Comparison of ENCODE assay signal across 8 cellular contexts in the genomic region with DNA sequence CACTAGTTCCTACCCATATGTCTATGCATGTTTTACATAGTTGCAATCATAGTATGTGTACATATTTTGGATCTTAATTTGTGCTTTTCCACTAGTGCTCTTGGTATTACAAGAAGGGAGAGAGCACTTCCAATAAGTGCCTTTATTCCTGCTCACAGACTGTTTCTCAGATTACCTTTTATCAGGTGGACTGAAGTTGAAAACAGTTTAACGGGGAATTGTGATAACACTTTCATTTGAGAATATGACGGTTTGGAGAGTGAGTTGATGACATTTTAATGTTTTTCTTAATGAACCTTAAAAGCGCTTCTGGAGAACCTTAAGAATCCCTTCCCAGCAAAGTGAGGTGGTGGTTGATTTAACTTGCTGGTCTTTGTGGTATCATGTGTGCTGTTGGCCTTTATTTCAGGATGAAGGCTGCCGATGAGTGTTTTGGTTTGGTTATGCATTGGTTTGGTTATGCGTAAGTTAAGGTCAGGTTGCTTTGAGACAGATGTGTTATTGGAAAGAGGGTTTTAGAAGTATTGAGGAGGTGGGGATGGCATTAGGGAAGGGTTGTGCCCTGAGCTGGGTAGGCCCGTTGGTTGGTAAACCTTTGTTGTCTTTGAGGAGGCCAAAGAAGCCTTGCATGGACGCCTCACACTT. TPM values are rescaled to one million over a fixed set of nuclear protein-coding genes. Genes with fewer than 3 reads are reported as not detected.
DNase-seq lines count a peak whose midpoint lies in the region; ATAC-seq and TF ChIP-seq lines count a peak whose summit lies in the region.

No MANE protein-coding gene starts in this region.

- ATAC-seq in T-cell (replicated peaks in 1 of 4) = no peak
- no peak for ATAC-seq in stimulated activated naive B cell treated with anti-CD40 and anti-IgM and Interleukin-4, amounts not matched to agents 10 μg/mL and 1 μg/mL and 100 μg/mL, for 72 hours (replicated peaks)

- H3K4me1 Mint-ChIP-seq in activated CD4-positive, alpha-beta T cell treated with anti-CD3 and anti-CD28 coated beads, Interleukin-2, amount 10 ng/mL, durations not matched to agents 24 days and 14 days = peaks cover 55% of the 10 kb centered on the region
- H3K4me1 Mint-ChIP-seq in T-cell = peaks cover 60 to 66% (median 61%) of the 10 kb centered on the region in 3 donors
- H3K4me1 Mint-ChIP-seq in stimulated activated naive B cell treated with anti-CD40 and anti-IgM and Interleukin-4, amounts not matched to agents 10 μg/mL and 1 μg/mL and 100 μg/mL, for 72 hours = peaks cover 41 to 68% of the 10 kb centered on the region in 2 donors

- CTCF ChIA-PET in T-cell (lab: Charles Lee) = interaction anchor here in 1 of 2 donors (3.7 kb wide), 1 partner anchor 7 kb away, joined by 23 read pairs; no protein-coding TSS in a partner anchor

- peaks cover 3% of the 10 kb centered on the region for H3K9me3 Mint-ChIP-seq in activated CD4-positive, alpha-beta T cell treated with anti-CD3 and anti-CD28 coated beads, Interleukin-2, amount 10 ng/mL, durations not matched to agents 24 days and 14 days
- H3K9me3 Mint-ChIP-seq in T-cell = no peaks in the 10 kb centered on the region
- no peaks in the 10 kb centered on the region for H3K9me3 Mint-ChIP-seq in stimulated activated naive B cell treated with anti-CD40 and anti-IgM and Interleukin-4, amounts not matched to agents 10 μg/mL and 1 μg/mL and 100 μg/mL, for 72 hours

- TF ChIP-seq CTCF in fibroblast of villous mesenchyme (IDR thresholded peaks at IDR 0.05; ENCODE audit: insufficient read depth, low read depth, low read length) = no peak

- DNase-seq in activated CD4-positive, alpha-beta T cell treated with anti-CD3 and anti-CD28 coated beads, Interleukin-2, amount 10 ng/mL, durations not matched to agents 24 days and 14 days = peak; percentile 75
- DNase-seq in activated CD4-positive, alpha-beta T cell treated with anti-CD3 and anti-CD28 coated beads, Interleukin-2, amount 50 U/mL, for 1 hour = no peak
- DNase-seq in T-cell (no peak), fibroblast of villous mesenchyme (ENCODE audit: low read depth) (no peak), NCI-H1105 treated with DMSO at 0.1 percent for 48 hours (lab: John Stamatoyannopoulos, UW) (no peak), epidermal melanocyte (ENCODE audit: insufficient read length, low spot score) (no peak), AG08396 (ENCODE audit: low spot score) (no peak)
- no peak for DNase-seq in stimulated activated naive B cell treated with anti-CD40 and anti-IgM and Interleukin-4, amounts not matched to agents 10 μg/mL and 1 μg/mL and 100 μg/mL, for 72 hours

- peak overlapping the region; percentile 92 for H3K27ac Mint-ChIP-seq in activated CD4-positive, alpha-beta T cell treated with anti-CD3 and anti-CD28 coated beads, Interleukin-2, amount 10 ng/mL, durations not matched to agents 24 days and 14 days
- H3K27ac Mint-ChIP-seq in T-cell = peak overlapping the region; percentile 88 to 92
- H3K27ac Mint-ChIP-seq in stimulated activated naive B cell treated with anti-CD40 and anti-IgM and Interleukin-4, amounts not matched to agents 10 μg/mL and 1 μg/mL and 100 μg/mL, for 72 hours = peak overlapping the region; percentile 97

- intact Hi-C loops in activated CD4-positive, alpha-beta T cell treated with anti-CD3 and anti-CD28 coated beads, Interleukin-2, amount 10 ng/mL, durations not matched to agents 24 days and 14 days (cut with micrococcal nuclease) = loop anchor here (5.0 kb wide), 2 partner anchors 358 to 468 kb away; no protein-coding TSS in a partner anchor

- peak overlapping the region; percentile 82 for H3K4me3 ChIP-seq in fibroblast of villous mesenchyme (ENCODE audit: low read depth, low read length)

- POLR2A ChIA-PET in T-cell (lab: Charles Lee) = no interaction called here

- peak overlapping the region; percentile 99 for H3K4me3 Mint-ChIP-seq in activated CD4-positive, alpha-beta T cell treated with anti-CD3 and anti-CD28 coated beads, Interleukin-2, amount 10 ng/mL, durations not matched to agents 24 days and 14 days
- H3K4me3 Mint-ChIP-seq in T-cell = peak overlapping the region; percentile 94 to 99 (median 98)
- H3K4me3 Mint-ChIP-seq in stimulated activated naive B cell treated with anti-CD40 and anti-IgM and Interleukin-4, amounts not matched to agents 10 μg/mL and 1 μg/mL and 100 μg/mL, for 72 hours = peak overlapping the region; percentile 81 to 92

- no peaks in the 10 kb centered on the region for H3K27me3 Mint-ChIP-seq in activated CD4-positive, alpha-beta T cell treated with anti-CD3 and anti-CD28 coated beads, Interleukin-2, amount 10 ng/mL, durations not matched to agents 24 days and 14 days
- H3K27me3 Mint-ChIP-seq in T-cell = no peaks in the 10 kb centered on the region
- H3K27me3 Mint-ChIP-seq in stimulated activated naive B cell treated with anti-CD40 and anti-IgM and Interleukin-4, amounts not matched to agents 10 μg/mL and 1 μg/mL and 100 μg/mL, for 72 hours = no peaks in the 10 kb centered on the region

- peaks cover 52% of the 10 kb centered on the region for H3K36me3 Mint-ChIP-seq in activated CD4-positive, alpha-beta T cell treated with anti-CD3 and anti-CD28 coated beads, Interleukin-2, amount 10 ng/mL, durations not matched to agents 24 days and 14 days (ENCODE audit: low read depth)
- H3K36me3 Mint-ChIP-seq in T-cell = peaks cover 25% of the 10 kb centered on the region
- H3K36me3 Mint-ChIP-seq in stimulated activated naive B cell treated with anti-CD40 and anti-IgM and Interleukin-4, amounts not matched to agents 10 μg/mL and 1 μg/mL and 100 μg/mL, for 72 hours = peaks cover 53 to 64% of the 10 kb centered on the region in 2 donors

RNA-seq across cellular contexts. Expression of gene EDEM1, which starts 2.8 kb away (rescaled TPM):
- 167 and 168 TPM in 2 replicates for total RNA-seq in activated CD4-positive, alpha-beta T cell treated with anti-CD3 and anti-CD28 coated beads, Interleukin-2, amount 10 ng/mL, durations not matched to agents 24 days and 14 days
- total RNA-seq in T-cell = 100 to 1,000 TPM in 4 of 5 donors, 10 to 100 TPM in 1; 92.6 to 138 (median 113) TPM
- total RNA-seq in fibroblast of villous mesenchyme = 47.0 and 47.1 TPM in 2 replicates
